Comparison of ENCODE assay signal across 8 cellular contexts in genomic region chr9:132769895-132770774, GRCh38.
DNase-seq lines count a peak whose midpoint lies in the region; FAIRE-seq and TF ChIP-seq lines count a peak whose summit lies in the region.

No MANE protein-coding gene starts in this region.

- DNase-seq in BJ (ENCODE audit: low read depth) (no peak), KBM-7 (peak; percentile 80), caudate nucleus (lab: John Stamatoyannopoulos, UW) (peak in 12 of 61 donors; percentile 4 to 32 (median 12)), keratinocyte (ENCODE audit: low read depth, low spot score) (no peak), GOT3 (lab: John Stamatoyannopoulos, UW) (no peak)
- DNase-seq in stimulated activated CD4-positive, alpha-beta T cell treated with anti-CD3 and anti-CD28 coated beads, Interleukin-15, amount 100 ng/mL, for 1 hour (ENCODE audit: low read depth in 1 of 2, low spot score in 1 of 2) = peak; percentile 22 to 56

- H4K20me1 ChIP-seq in keratinocyte (ENCODE audit: control insufficient read depth, extremely low read depth, insufficient read depth, low read length) = no peaks in the 10 kb centered on the region

- no peaks in the 10 kb centered on the region for H3K9me1 ChIP-seq in keratinocyte (ENCODE audit: control insufficient read depth, extremely low read depth, insufficient read depth, low read length)

- dilution Hi-C loops in keratinocyte (cut with MboI; ENCODE audit: extremely low pct_ligation_motif_present, low sequenced_read_pairs) = no loop called here

- no peak for FAIRE-seq in keratinocyte (lab: Jason Lieb, UNC)

- TF ChIP-seq CTCF in BJ (IDR thresholded peaks at IDR 0.05; ENCODE audit: insufficient read depth, low read depth, low read length) (no peak), VCaP (conservative IDR thresholded peaks at IDR 0.05) (no peak), keratinocyte (optimal IDR thresholded peaks at IDR 0.05 in 1 of 3, IDR thresholded peaks at IDR 0.05 in 1 of 3, conservative IDR thresholded peaks at IDR 0.05 in 1 of 3; ENCODE audit: extremely low read depth in 1 of 3, insufficient read depth in 2 of 3, low read length in 3 of 3) (no peak)

- H2AFZ ChIP-seq in keratinocyte (ENCODE audit: control insufficient read depth, low read length) = peak overlapping the region; percentile 99

- CTCF ChIA-PET in BJ (lab: Yijun Ruan, JAX) = interaction anchor here (1.2 to 1.8 kb wide), 5 partner anchors 8 to 22 kb away, joined by 3 to 5 read pairs (median 4); no protein-coding TSS in a partner anchor

- POLR2A ChIA-PET in BJ (lab: Charles Lee) = interaction anchor here (0.7 kb wide), 1 partner anchor 1255 kb away, joined by 8 read pairs; the partner anchor contains the start of gene BRD3OS

- no peaks in the 10 kb centered on the region for H3K79me2 ChIP-seq in keratinocyte (ENCODE audit: control insufficient read depth, insufficient read depth, low read length)

- H3K27me3 ChIP-seq in BJ (ENCODE audit: control insufficient read depth, insufficient read depth, low read length) (no peaks in the 10 kb centered on the region), keratinocyte (ENCODE audit: control insufficient read depth, extremely low read depth, insufficient read depth, low read length) (no peaks in the 10 kb centered on the region)

- no peaks in the 10 kb centered on the region for H3K36me3 ChIP-seq in BJ (ENCODE audit: control insufficient read depth, insufficient read depth, low read length)
- no peaks in the 10 kb centered on the region for H3K36me3 ChIP-seq in keratinocyte (ENCODE audit: control insufficient read depth in 2 of 2, extremely low read depth in 1 of 2, insufficient read depth in 2 of 2, low read length in 2 of 2)

- peak overlapping the region; percentile 98 for H3K4me2 ChIP-seq in keratinocyte (ENCODE audit: control insufficient read depth, extremely low read depth, insufficient read depth, low read depth, low read length)

- peaks cover 7% of the 10 kb centered on the region for H3K4me1 ChIP-seq in keratinocyte (ENCODE audit: control insufficient read depth, extremely low read depth, insufficient read depth, low read length)

- TF ChIP-seq POLR2A in GM19193 (IDR thresholded peaks at IDR 0.05; ENCODE audit: extremely low read depth, insufficient read depth, insufficient read length) = peak; percentile 81

- H3K27ac ChIP-seq in VCaP (peak overlapping the region; percentile 66), caudate nucleus (ENCODE audit: low read depth, low read length) (peak overlapping the region; percentile 26), keratinocyte (ENCODE audit: control insufficient read depth, insufficient read depth, low read length) (peak overlapping the region; percentile 42)

- H3K9me3 ChIP-seq in keratinocyte (ENCODE audit: control insufficient read depth, low read depth, low read length) = no peaks in the 10 kb centered on the region

- in situ Hi-C loops in KBM-7 (cut with MboI; ENCODE audit: low pct_unique_long_range_greater_than_20kb, low sequenced_read_pairs) = no loop called here

- H3K4me3 ChIP-seq in BJ (ENCODE audit: low read depth, low read length) (peak overlapping the region; percentile 52), keratinocyte (ENCODE audit: control insufficient read depth in 2 of 3, extremely low read depth in 1 of 3, insufficient read depth in 2 of 3, low read depth in 1 of 3, low read length in 3 of 3) (peak overlapping the region; percentile 50 to 95 (median 86))

- H3K9ac ChIP-seq in keratinocyte (ENCODE audit: control insufficient read depth, extremely low read depth, insufficient read depth, low read length) = peak overlapping the region; percentile 76

Comparison
In these comparisons a context has a peak if more than half of its experiments do, and no peak if none do; other contexts are left out.
1. DNase-seq: peak in KBM-7 (single experiment) and stimulated activated CD4-positive, alpha-beta T cell treated with anti-CD3 and anti-CD28 coated beads, Interleukin-15, amount 100 ng/mL, for 1 hour (2 of 2); none in BJ (single experiment), keratinocyte (single experiment) and GOT3 (single experiment).
2. Peak in every context shown above with its lines, with median percentiles within 50 percentile points of each other: H3K27ac ChIP-seq.